Comparison of ENCODE assay signal across 19 cellular contexts in genomic region chr4:177485528-177485927, GRCh38. TPM values are rescaled to one million over a fixed set of nuclear protein-coding genes. Genes with fewer than 3 reads are reported as not detected.
DNase-seq lines count a peak whose midpoint lies in the region; ATAC-seq, FAIRE-seq and TF ChIP-seq lines count a peak whose summit lies in the region.
"Had no signal": no experiment of that assay in that cellular context is flagged by ENCODE, and none has a peak within 500 bp of the region (broad histone marks: within the 10 kb centered on the region; RNA-seq: fewer than 3 reads in every experiment).

No MANE protein-coding gene starts in this region.

- no peaks in the 10 kb centered on the region for H3K36me3 ChIP-seq in brain microvascular endothelial cell (replicated peaks)
- H3K36me3 ChIP-seq: esophagus muscularis mucosa had no signal

- H3K4me3 Mint-ChIP-seq in T-cell, result no peak overlapping the region
- H3K4me3 Mint-ChIP-seq: activated naive CD4-positive, alpha-beta T cell treated with anti-CD3 and anti-CD28 coated beads for 36 hours; mesothelial cell of epicardium; neural crest cell had no signal

- TF ChIP-seq CTCF in AG09319 (IDR thresholded peaks at IDR 0.05; ENCODE audit: low read depth, low read length) (no peak), brain microvascular endothelial cell (IDR thresholded peaks at IDR 0.05; ENCODE audit: low read depth, low read length, missing control alignments) (no peak)

- H3K4me3 ChIP-seq in brain microvascular endothelial cell (ENCODE audit: low read depth, low read length), result no peak overlapping the region
- H3K4me3 ChIP-seq: esophagus muscularis mucosa had no signal

- CTCF ChIA-PET in T-cell (lab: Charles Lee), result interaction anchor here in 1 of 2 donors (0.6 kb wide), 1 partner anchor 176 kb away, joined by 3 read pairs; the partner anchor contains the start of gene NEIL3

- no peaks in the 10 kb centered on the region for H3K27me3 ChIP-seq in brain microvascular endothelial cell (replicated peaks)
- H3K27me3 ChIP-seq: esophagus muscularis mucosa had no signal

- peak overlapping the region; percentile 59 for H3K27ac ChIP-seq in brain microvascular endothelial cell
- H3K27ac ChIP-seq: esophagus muscularis mucosa had no signal

- H3K27me3 Mint-ChIP-seq in T-cell, result no peaks in the 10 kb centered on the region

- ATAC-seq in T-cell (replicated peaks in 1 of 4), result no peak

- FAIRE-seq in frontal cortex (lab: Jason Lieb, UNC), result no peak
- FAIRE-seq: TTC549 had no signal

- in situ Hi-C loops in brain microvascular endothelial cell (cut with HindIII; ENCODE audit: low pct_ligation_motif_present, low sequenced_read_pairs), result no loop called here

- H3K4me1 Mint-ChIP-seq in T-cell, result peaks cover 7 to 18% (median 9%) of the 10 kb centered on the region in 3 donors

- H3K36me3 Mint-ChIP-seq in T-cell, result peaks cover 16% of the 10 kb centered on the region
- H3K36me3 Mint-ChIP-seq: mesothelial cell of epicardium had no signal

- H3K9me3 Mint-ChIP-seq in T-cell, result no peaks in the 10 kb centered on the region
- H3K9me3 Mint-ChIP-seq: activated naive CD4-positive, alpha-beta T cell treated with anti-CD3 and anti-CD28 coated beads for 36 hours; neural crest cell had no signal

- peak; percentile 22 for DNase-seq in AG09319 (ENCODE audit: extremely low read depth, low read depth)
- peak; percentile 46 for DNase-seq in M059J (ENCODE audit: low read depth)
- peak; percentile 17 for DNase-seq in brain microvascular endothelial cell
- DNase-seq in kidney tubule cell (ENCODE audit: low spot score), result peak; percentile 78
- no peak for DNase-seq in T-cell
- DNase-seq in DMS114 treated with DMSO at 0.1 percent for 48 hours (lab: John Stamatoyannopoulos, UW; ENCODE audit: unreplicated experiment), result no peak
- no peak for DNase-seq in frontal cortex (ENCODE audit: low spot score in 2 of 2)
- DNase-seq in NCI-H226, result no peak
- DNase-seq: activated CD4-positive, alpha-beta T cell treated with anti-CD3 and anti-CD28 coated beads, Interleukin-2, amount 50 U/mL, for 1 hour; activated naive CD4-positive, alpha-beta T cell treated with anti-CD3 and anti-CD28 coated beads for 36 hours; activated T-cell treated with anti-CD3 and anti-CD28 coated beads for 4 hours; hypothalamus; NCI-H2081 treated with DMSO at 0.1 percent for 48 hours; NCI-H748 treated with DMSO at 0.1 percent for 48 hours; retina had no signal

- no peak overlapping the region for H3K27ac Mint-ChIP-seq in T-cell
- H3K27ac Mint-ChIP-seq: activated naive CD4-positive, alpha-beta T cell treated with anti-CD3 and anti-CD28 coated beads for 36 hours; mesothelial cell of epicardium had no signal

- POLR2A ChIA-PET in T-cell (lab: Charles Lee), result no interaction called here

RNA-seq across cellular contexts. Expression of gene AGA, which starts 43.3 kb away (rescaled TPM):
- 25.3 and 38.6 TPM in 2 replicates for total RNA-seq in M059J (2014; rRNA removed; shearing (Covaris generic))
- total RNA-seq in T-cell, result 10 to 100 TPM; 19.7 to 28.2 (median 25.5) TPM
- 8.2 TPM for total RNA-seq in frontal cortex

Comparison
In these comparisons a context has a peak if more than half of its experiments do, and no peak if none do; other contexts are left out.
1. DNase-seq: peak in AG09319 (single experiment), M059J (single experiment), brain microvascular endothelial cell (single experiment) and kidney tubule cell (single experiment); none in T-cell (0 of 34), DMS114 treated with DMSO at 0.1 percent for 48 hours (single experiment), frontal cortex (0 of 2) and NCI-H226 (single experiment).